ENCODE assay signal across 8 cellular contexts in genomic region chr1:34742667-34743270, GRCh38. TPM values are rescaled to one million over a fixed set of nuclear protein-coding genes. Genes with fewer than 3 reads are reported as not detected.
DNase-seq lines count a peak whose midpoint lies in the region; ATAC-seq, FAIRE-seq and TF ChIP-seq lines count a peak whose summit lies in the region.

No MANE protein-coding gene starts in this region.

- no peaks in the 10 kb centered on the region for H3K4me1 ChIP-seq in RWPE2 (ENCODE audit: insufficient read depth, poor library complexity, severe bottlenecking)
- no peaks in the 10 kb centered on the region for H3K4me1 ChIP-seq in foreskin keratinocyte
- peaks cover 4% of the 10 kb centered on the region for H3K4me1 ChIP-seq in suprapubic skin

- H3K4me3 ChIP-seq in RWPE2 (ENCODE audit: severe bottlenecking): no peak overlapping the region
- no peak overlapping the region for H3K4me3 ChIP-seq in suprapubic skin

- DNase-seq in AG08396 (ENCODE audit: low spot score): peak; percentile 91
- peak; percentile 92 for DNase-seq in GM19239 (ENCODE audit: insufficient read length, low spot score)
- no peak for DNase-seq in RWPE2 (ENCODE audit: low spot score)
- DNase-seq in activated T-helper 9 cell treated with anti-CD3 and anti-CD28 coated beads, Interleukin-2, amount 50 U/mL, for 16 hours (ENCODE audit: low read depth): peak; percentile 59
- DNase-seq in foreskin keratinocyte: peak in 1 of 2 donors; percentile 34
- DNase-seq in omental fat pad (ENCODE audit: low spot score): peak; percentile 59
- DNase-seq in suprapubic skin (ENCODE audit: low spot score in 2 of 2): no peak

- H3K36me3 ChIP-seq in RWPE2 (ENCODE audit: low read depth): no peaks in the 10 kb centered on the region
- H3K36me3 ChIP-seq in suprapubic skin: no peaks in the 10 kb centered on the region

- WGBS in suprapubic skin: 15% methylated on average over 12 of the region's 16 CpGs

- H3K27me3 ChIP-seq in RWPE2 (ENCODE audit: insufficient read depth, poor library complexity, severe bottlenecking): no peaks in the 10 kb centered on the region
- H3K27me3 ChIP-seq in foreskin keratinocyte: peaks cover 2% of the 10 kb centered on the region
- peaks cover 2% of the 10 kb centered on the region for H3K27me3 ChIP-seq in suprapubic skin

- TF ChIP-seq POLR2A in suprapubic skin (IDR thresholded peaks at IDR 0.05): no peak

- no peak for TF ChIP-seq EP300 in suprapubic skin (IDR thresholded peaks at IDR 0.05)

- ATAC-seq in RWPE2 (ENCODE audit: low read depth) (peak; percentile 94), foreskin keratinocyte (peak; percentile 92), omental fat pad (ENCODE audit: low FRiP score) (no peak)

- FAIRE-seq in GM19239 (lab: Jason Lieb, UNC): peak; percentile 77

- H3K9me3 ChIP-seq in RWPE2 (ENCODE audit: severe bottlenecking): no peaks in the 10 kb centered on the region
- no peaks in the 10 kb centered on the region for H3K9me3 ChIP-seq in suprapubic skin

- TF ChIP-seq CTCF in LNCAP (IDR thresholded peaks at IDR 0.05) (peak; percentile 98), RWPE2 (IDR thresholded peaks at IDR 0.05; ENCODE audit: poor library complexity, severe bottlenecking) (peak; percentile 94), foreskin keratinocyte (conservative IDR thresholded peaks at IDR 0.05) (peak; percentile 96), omental fat pad (IDR thresholded peaks at IDR 0.05) (peak in 1 of 3 donors; percentile 30), suprapubic skin (IDR thresholded peaks at IDR 0.05) (peak; percentile 50 to 98)

- H3K27ac ChIP-seq in RWPE2 (ENCODE audit: poor library complexity, severe bottlenecking) (no peak overlapping the region), foreskin keratinocyte (no peak overlapping the region), suprapubic skin (no peak overlapping the region)

RNA-seq across cellular contexts. Expression of gene GJB5, which starts 12.1 kb away (rescaled TPM):
- 119 and 146 TPM in 2 replicates for total RNA-seq in foreskin keratinocyte
- polyA plus RNA-seq in foreskin keratinocyte: 141 and 181 TPM in 2 replicates
- not detected for total RNA-seq in omental fat pad
- total RNA-seq in suprapubic skin: 100 to 1,000 TPM in 2 of 4 donors, 10 to 100 TPM in 2; 45.8 to 164 (median 123) TPM

RNA-seq across cellular contexts. Expression of gene GJB4, which starts 16.8 kb away (rescaled TPM):
- total RNA-seq in foreskin keratinocyte: 9.9 and 18.2 TPM in 2 replicates
- 10.4 and 19.8 TPM in 2 replicates for polyA plus RNA-seq in foreskin keratinocyte
- not detected for total RNA-seq in omental fat pad
- total RNA-seq in suprapubic skin: 10 to 100 TPM; 13.7 to 41.4 (median 35.5) TPM

RNA-seq across cellular contexts. Expression of gene GJB3, which starts 38.2 kb away (rescaled TPM):
- total RNA-seq in foreskin keratinocyte (180 and 195 TPM in 2 replicates), omental fat pad (not detected), suprapubic skin (100 to 1,000 TPM in 3 of 4 donors, 10 to 100 TPM in 1; 76.0 to 268 (median 186) TPM)
- polyA plus RNA-seq in foreskin keratinocyte: 195 and 203 TPM in 2 replicates

RNA-seq across cellular contexts. Expression of gene GJA4, which starts 50.0 kb away (rescaled TPM):
- total RNA-seq in foreskin keratinocyte (0.07 and 0.17 TPM in 2 replicates), omental fat pad (100 to 1,000 TPM in 1 of 4 donors, 10 to 100 TPM in 3; 20.4 to 101 (median 45.3) TPM), suprapubic skin (10 to 100 TPM in 3 of 4 donors, 1 to 10 TPM in 1; 5.3 to 15.2 (median 11.8) TPM)
- polyA plus RNA-seq in foreskin keratinocyte: 0.10 and 0.18 TPM in 2 replicates

Comparison
In these comparisons a context has a peak if more than half of its experiments do, and no peak if none do; other contexts are left out.
1. DNase-seq: peak in AG08396 (single experiment), GM19239 (single experiment), activated T-helper 9 cell treated with anti-CD3 and anti-CD28 coated beads, Interleukin-2, amount 50 U/mL, for 16 hours (single experiment) and omental fat pad (single experiment); none in RWPE2 (single experiment) and suprapubic skin (0 of 2).
2. RNA of gene GJB5, which starts 12.1 kb away (total RNA-seq): 45.8 to 164 TPM in suprapubic skin and 119 to 146 TPM in foreskin keratinocyte; not detected in omental fat pad; every median in the first group is over 10 times any median in the second.
3. RNA of gene GJB4, which starts 16.8 kb away (total RNA-seq): 13.7 to 41.4 TPM in suprapubic skin and 9.9 to 18.2 TPM in foreskin keratinocyte; not detected in omental fat pad; every median in the first group is over 10 times any median in the second.
4. RNA of gene GJB3, which starts 38.2 kb away (total RNA-seq): 76.0 to 268 TPM in suprapubic skin and 180 to 195 TPM in foreskin keratinocyte; not detected in omental fat pad; every median in the first group is over 10 times any median in the second.